In the genomic region with DNA sequence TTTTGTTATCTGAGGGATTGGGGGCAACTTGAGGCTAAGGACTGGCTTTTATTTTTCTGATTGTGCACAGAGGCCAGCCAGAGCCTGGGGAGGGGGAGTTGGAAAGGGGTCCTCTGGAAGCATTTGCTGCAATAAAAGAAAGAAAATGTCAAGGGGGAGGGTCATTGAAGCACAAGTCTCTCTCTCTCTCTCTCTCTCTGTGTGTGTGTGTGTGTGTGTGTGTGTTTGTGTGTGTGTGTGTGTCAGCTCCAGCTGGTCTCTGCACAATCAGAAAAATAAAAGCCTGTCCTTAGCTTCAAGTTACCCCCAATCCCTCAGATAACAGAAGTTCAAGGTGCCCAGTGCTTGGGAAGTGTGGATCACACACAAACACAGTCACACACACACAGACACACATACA, we compare ENCODE assay signal across 8 cellular contexts. TPM values are rescaled to one million over a fixed set of nuclear protein-coding genes. Genes with fewer than 3 reads are reported as not detected.
"Had no signal": no experiment of that assay in that cellular context is flagged by ENCODE, and none has a peak within 500 bp of the region (broad histone marks: within the 10 kb centered on the region; RNA-seq: fewer than 3 reads in every experiment).

No MANE protein-coding gene starts in this region.

- FAIRE-seq: G401.6, GM12878, GM12891, GM12892, GM18507, GM19239 had no signal

- H3K4me3 ChIP-seq: GM12878 had no signal

- DNase-seq: GDM1, GF-D8 had no signal

RNA-seq across cellular contexts. Expression of a gene that starts 59.3 kb away (rescaled TPM):
- total RNA-seq: GM12878 had no signal
- polyA plus RNA-seq: GM12878 had no signal
